In the genomic region with DNA sequence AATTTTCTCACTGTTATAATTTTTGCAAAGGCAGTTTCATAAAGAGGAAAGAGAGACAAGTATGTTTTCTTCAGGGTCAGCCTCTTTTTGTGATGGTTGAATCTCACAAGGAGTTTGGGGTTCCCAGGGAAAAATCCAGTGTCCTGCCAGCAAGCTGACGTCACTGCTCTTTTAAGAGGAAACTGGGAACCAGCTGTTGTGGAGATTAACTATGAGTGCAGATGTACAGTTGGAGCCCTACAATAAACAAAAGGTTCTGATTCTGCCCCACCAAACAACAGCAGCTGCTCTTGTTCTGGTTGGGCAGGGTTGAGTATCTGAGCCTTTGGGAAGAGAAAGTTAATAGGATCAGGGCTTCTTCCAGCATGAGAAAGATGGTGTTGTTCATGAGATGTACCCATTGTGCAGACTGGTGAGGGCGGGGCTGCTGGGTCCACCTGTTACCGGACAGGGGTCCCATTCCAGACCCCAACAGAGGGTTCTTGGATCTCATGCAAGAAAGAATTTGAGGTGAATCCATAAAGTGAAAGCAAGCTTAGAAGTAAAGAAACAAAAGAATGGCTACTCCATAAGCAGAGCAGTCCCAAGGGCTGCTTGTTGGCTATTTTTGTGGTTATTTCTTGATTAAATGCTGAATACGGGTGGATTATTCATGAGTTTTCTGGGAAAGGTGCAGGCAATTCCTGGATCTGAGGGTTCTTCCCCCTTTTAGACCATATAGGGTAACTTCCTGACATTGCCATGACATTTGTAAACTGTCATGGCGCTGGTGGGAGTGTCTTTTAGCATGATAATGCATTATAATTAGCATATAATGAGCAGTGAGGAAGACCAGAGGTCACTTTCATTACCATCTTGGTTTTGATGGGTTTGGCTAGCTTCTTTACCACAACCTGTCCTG, we compare ENCODE assay signal across 15 cellular contexts. TPM values are rescaled to one million over a fixed set of nuclear protein-coding genes. Genes with fewer than 3 reads are reported as not detected.
DNase-seq lines count a peak whose midpoint lies in the region; ATAC-seq, FAIRE-seq and TF ChIP-seq lines count a peak whose summit lies in the region.
"Had no signal": no experiment of that assay in that cellular context is flagged by ENCODE, and none has a peak within 500 bp of the region (broad histone marks: within the 10 kb centered on the region; RNA-seq: fewer than 3 reads in every experiment).

No MANE protein-coding gene starts in this region.

- H3K36me3 Mint-ChIP-seq in astrocyte (ENCODE audit: low read depth, unreplicated experiment), result no peaks in the 10 kb centered on the region
- peaks cover 29% of the 10 kb centered on the region for H3K36me3 Mint-ChIP-seq in stimulated activated effector memory CD8-positive, alpha-beta T cell treated with anti-CD3 and anti-CD28 coated beads, Interleukin-12 subunit alpha, Interleukin-12 subunit beta, amount 100 ng/mL, for 72 hours
- H3K36me3 Mint-ChIP-seq in activated CD4-positive, alpha-beta T cell treated with anti-CD3 and anti-CD28 coated beads, Interleukin-2, amount 10 ng/mL, durations not matched to agents 24 days and 14 days (ENCODE audit: low read depth), result peaks cover 2% of the 10 kb centered on the region

- intact Hi-C loops in activated CD4-positive, alpha-beta T cell treated with anti-CD3 and anti-CD28 coated beads, Interleukin-2, amount 10 ng/mL, durations not matched to agents 24 days and 14 days (cut with micrococcal nuclease), result loop anchor here (2.0 kb wide), 1 partner anchor 13 kb away; the partner anchor contains the start of gene PRF1

- H3K9me3 ChIP-seq in astrocyte (ENCODE audit: insufficient read depth, low read depth, low read length), result no peaks in the 10 kb centered on the region
- H3K9me3 ChIP-seq: HAP-1 had no signal

- peaks cover 58% of the 10 kb centered on the region for H3K27me3 Mint-ChIP-seq in astrocyte (ENCODE audit: low read depth, unreplicated experiment)
- peaks cover 6% of the 10 kb centered on the region for H3K27me3 Mint-ChIP-seq in activated CD4-positive, alpha-beta T cell treated with anti-CD3 and anti-CD28 coated beads, Interleukin-2, amount 10 ng/mL, durations not matched to agents 24 days and 14 days

- H3K4me2 ChIP-seq in astrocyte (ENCODE audit: low read length), result no peak overlapping the region

- H2AFZ ChIP-seq in astrocyte (ENCODE audit: low read depth, low read length), result no peak overlapping the region

- TF ChIP-seq CTCF in astrocyte (IDR thresholded peaks at IDR 0.05; ENCODE audit: insufficient read depth, low read depth, low read length), result no peak

- peaks cover 9% of the 10 kb centered on the region for H3K4me1 Mint-ChIP-seq in astrocyte (ENCODE audit: low read depth, unreplicated experiment)
- H3K4me1 Mint-ChIP-seq in stimulated activated effector memory CD8-positive, alpha-beta T cell treated with anti-CD3 and anti-CD28 coated beads, Interleukin-12 subunit alpha, Interleukin-12 subunit beta, amount 100 ng/mL, for 72 hours, result peaks cover 98% of the 10 kb centered on the region
- peaks cover 44% of the 10 kb centered on the region for H3K4me1 Mint-ChIP-seq in activated CD4-positive, alpha-beta T cell treated with anti-CD3 and anti-CD28 coated beads, Interleukin-2, amount 10 ng/mL, durations not matched to agents 24 days and 14 days

- ATAC-seq in stimulated activated effector memory CD8-positive, alpha-beta T cell treated with anti-CD3 and anti-CD28 coated beads, Interleukin-12 subunit alpha, Interleukin-12 subunit beta, amount 100 ng/mL, for 72 hours, result no peak

- no peak overlapping the region for H3K27ac Mint-ChIP-seq in astrocyte (ENCODE audit: unreplicated experiment)
- peak overlapping the region; percentile 1 for H3K27ac Mint-ChIP-seq in stimulated activated effector memory CD8-positive, alpha-beta T cell treated with anti-CD3 and anti-CD28 coated beads, Interleukin-12 subunit alpha, Interleukin-12 subunit beta, amount 100 ng/mL, for 72 hours
- H3K27ac Mint-ChIP-seq in activated CD4-positive, alpha-beta T cell treated with anti-CD3 and anti-CD28 coated beads, Interleukin-2, amount 10 ng/mL, durations not matched to agents 24 days and 14 days, result no peak overlapping the region
- H3K27ac Mint-ChIP-seq: activated CD4-positive, alpha-beta T cell treated with anti-CD3 and anti-CD28 coated beads, Interleukin-2, amount 10 ng/mL, durations not matched to agents 7 days and 5 days; activated naive CD4-positive, alpha-beta T cell treated with anti-CD3 and anti-CD28 coated beads for 36 hours had no signal

- H3K9ac ChIP-seq in astrocyte (ENCODE audit: low read length), result no peak overlapping the region

- peaks cover 9% of the 10 kb centered on the region for H3K27me3 ChIP-seq in astrocyte (ENCODE audit: insufficient read depth, low read length)

- FAIRE-seq in astrocyte (lab: Jason Lieb, UNC), result no peak
- FAIRE-seq: frontal cortex had no signal

- no peak overlapping the region for H3K27ac ChIP-seq in astrocyte (ENCODE audit: low read depth, low read length)

- peaks cover 3% of the 10 kb centered on the region for H3K9me3 Mint-ChIP-seq in astrocyte (ENCODE audit: unreplicated experiment)
- no peaks in the 10 kb centered on the region for H3K9me3 Mint-ChIP-seq in stimulated activated effector memory CD8-positive, alpha-beta T cell treated with anti-CD3 and anti-CD28 coated beads, Interleukin-12 subunit alpha, Interleukin-12 subunit beta, amount 100 ng/mL, for 72 hours
- H3K9me3 Mint-ChIP-seq in activated CD4-positive, alpha-beta T cell treated with anti-CD3 and anti-CD28 coated beads, Interleukin-2, amount 10 ng/mL, durations not matched to agents 24 days and 14 days, result no peaks in the 10 kb centered on the region
- H3K9me3 Mint-ChIP-seq: activated CD4-positive, alpha-beta T cell treated with anti-CD3 and anti-CD28 coated beads, Interleukin-2, amount 10 ng/mL, durations not matched to agents 7 days and 5 days; activated naive CD4-positive, alpha-beta T cell treated with anti-CD3 and anti-CD28 coated beads for 36 hours had no signal

- H3K4me3 Mint-ChIP-seq in astrocyte (ENCODE audit: unreplicated experiment), result no peak overlapping the region
- no peak overlapping the region for H3K4me3 Mint-ChIP-seq in stimulated activated effector memory CD8-positive, alpha-beta T cell treated with anti-CD3 and anti-CD28 coated beads, Interleukin-12 subunit alpha, Interleukin-12 subunit beta, amount 100 ng/mL, for 72 hours
- no peak overlapping the region for H3K4me3 Mint-ChIP-seq in activated CD4-positive, alpha-beta T cell treated with anti-CD3 and anti-CD28 coated beads, Interleukin-2, amount 10 ng/mL, durations not matched to agents 24 days and 14 days
- H3K4me3 Mint-ChIP-seq: activated CD4-positive, alpha-beta T cell treated with anti-CD3 and anti-CD28 coated beads, Interleukin-2, amount 10 ng/mL, durations not matched to agents 7 days and 5 days; activated naive CD4-positive, alpha-beta T cell treated with anti-CD3 and anti-CD28 coated beads for 36 hours had no signal

- H3K4me3 ChIP-seq in astrocyte (ENCODE audit: insufficient read depth, low read depth, low read length), result no peak overlapping the region
- H3K4me3 ChIP-seq: HAP-1 had no signal

- H3K79me2 ChIP-seq in astrocyte (ENCODE audit: insufficient read depth, low read length), result no peaks in the 10 kb centered on the region

- H3K4me1 ChIP-seq in astrocyte (ENCODE audit: insufficient read depth, low read length), result peaks cover 6% of the 10 kb centered on the region
- H3K4me1 ChIP-seq: HAP-1 had no signal

- H4K20me1 ChIP-seq in astrocyte (ENCODE audit: insufficient read depth, low read length), result no peaks in the 10 kb centered on the region

- DNase-seq in LHCN-M2 (ENCODE audit: low read depth), result peak; percentile 99
- DNase-seq in astrocyte (ENCODE audit: low read depth), result peak; percentile 51
- peak; percentile 4 for DNase-seq in iPS-NIHi7 (ENCODE audit: extremely low spot score)
- no peak for DNase-seq in stimulated activated effector memory CD8-positive, alpha-beta T cell treated with anti-CD3 and anti-CD28 coated beads, Interleukin-12 subunit alpha, Interleukin-12 subunit beta, amount 100 ng/mL, for 72 hours (ENCODE audit: low spot score in 2 of 2)
- no peak for DNase-seq in middle frontal gyrus (ENCODE audit: extremely low spot score, low spot score)
- DNase-seq in activated CD4-positive, alpha-beta T cell treated with anti-CD3 and anti-CD28 coated beads, Interleukin-2, amount 10 ng/mL, durations not matched to agents 24 days and 14 days, result no peak
- no peak for DNase-seq in kidney glomerular epithelial cell (lab: John Stamatoyannopoulos, UW)
- DNase-seq in NCI-H2107 (lab: John Stamatoyannopoulos, UW), result no peak
- DNase-seq: activated CD4-positive, alpha-beta T cell treated with anti-CD3 and anti-CD28 coated beads, Interleukin-2, amount 10 ng/mL, durations not matched to agents 7 days and 5 days; activated naive CD4-positive, alpha-beta T cell treated with anti-CD3 and anti-CD28 coated beads for 36 hours; NCI-H1417; posterior cingulate gyrus; stimulated activated CD4-positive, alpha-beta T cell treated with anti-CD3 and anti-CD28 coated beads, Interleukin-4, amount 100 ng/mL, for 4 hours had no signal

- no peaks in the 10 kb centered on the region for H3K36me3 ChIP-seq in astrocyte (ENCODE audit: insufficient read depth, low read length)
- H3K36me3 ChIP-seq: HAP-1 had no signal

RNA-seq across cellular contexts. Expression of gene PRF1, which starts 12.5 kb away (rescaled TPM):
- not detected in 2 replicates for total RNA-seq in LHCN-M2 (2014; rRNA removed)
- polyA plus RNA-seq in LHCN-M2 (2012), result not detected
- 0.14 and 0.16 TPM in 2 replicates for total RNA-seq in astrocyte
- total RNA-seq in activated CD4-positive, alpha-beta T cell treated with anti-CD3 and anti-CD28 coated beads, Interleukin-2, amount 10 ng/mL, durations not matched to agents 24 days and 14 days, result 76.5 and 79.9 TPM in 2 replicates
- total RNA-seq: frontal cortex had no signal

Comparison
In these comparisons a context has a peak if more than half of its experiments do, and no peak if none do; other contexts are left out.
1. DNase-seq: peak in LHCN-M2 (single experiment), astrocyte (single experiment) and iPS-NIHi7 (single experiment); none in stimulated activated effector memory CD8-positive, alpha-beta T cell treated with anti-CD3 and anti-CD28 coated beads, Interleukin-12 subunit alpha, Interleukin-12 subunit beta, amount 100 ng/mL, for 72 hours (0 of 2), middle frontal gyrus (single experiment), activated CD4-positive, alpha-beta T cell treated with anti-CD3 and anti-CD28 coated beads, Interleukin-2, amount 10 ng/mL, durations not matched to agents 24 days and 14 days (single experiment), kidney glomerular epithelial cell (single experiment) and NCI-H2107 (single experiment).
2. RNA of gene PRF1, which starts 12.5 kb away (total RNA-seq): 76.5 to 79.9 TPM in activated CD4-positive, alpha-beta T cell treated with anti-CD3 and anti-CD28 coated beads, Interleukin-2, amount 10 ng/mL, durations not matched to agents 24 days and 14 days; 0.14 to 0.16 TPM in astrocyte and not detected in LHCN-M2; every median in the first group is over 10 times any median in the second.